Comparison of ENCODE assay signal across 8 cellular contexts in genomic region chr14:103910262-103910935, GRCh38. TPM values are rescaled to one million over a fixed set of nuclear protein-coding genes. Genes with fewer than 3 reads are reported as not detected.
DNase-seq lines count a peak whose midpoint lies in the region; ATAC-seq, FAIRE-seq and TF ChIP-seq lines count a peak whose summit lies in the region.

No MANE protein-coding gene starts in this region.

- in situ Hi-C loops in brain microvascular endothelial cell (cut with HindIII; ENCODE audit: low pct_ligation_motif_present, low sequenced_read_pairs), result no loop called here

- no peak for FAIRE-seq in A549 (lab: Jason Lieb, UNC)
- FAIRE-seq in GM19239 (lab: Jason Lieb, UNC), result peak; percentile 93

- no peak for TF ChIP-seq EP300 in A549 (IDR thresholded peaks at IDR 0.05)

- H3K9me3 ChIP-seq in A549 (no peaks in the 10 kb centered on the region), iPS DF 6.9 (ENCODE audit: control insufficient read depth, insufficient read depth, low read length) (no peaks in the 10 kb centered on the region), skeletal muscle satellite cell (replicated peaks; ENCODE audit: low read length) (no peaks in the 10 kb centered on the region)

- peak; percentile 82 to 89 for TF ChIP-seq RAD21 in A549 (conservative IDR thresholded peaks at IDR 0.05 in 1 of 2, IDR thresholded peaks at IDR 0.05 in 1 of 2)

- peaks cover 13% of the 10 kb centered on the region for H3K36me3 ChIP-seq in brain microvascular endothelial cell (replicated peaks)
- no peaks in the 10 kb centered on the region; the same call in 1 of the 2 replicates for H3K36me3 ChIP-seq in iPS DF 6.9 (ENCODE audit: control insufficient read depth, insufficient read depth, low read length)
- H3K36me3 ChIP-seq in skeletal muscle satellite cell (ENCODE audit: insufficient read depth, low read length), result peaks cover 35% of the 10 kb centered on the region

- POLR2A ChIA-PET in A549 (lab: Yijun Ruan, JAX), result interaction anchor here (1.4 kb wide), 1 partner anchor 10 kb away, joined by 5 read pairs; no protein-coding TSS in a partner anchor

- CTCF ChIA-PET in A549 (lab: Yijun Ruan, JAX), result interaction anchor here (0.6 to 10.6 kb wide), 40 partner anchors 8 to 186 kb away, joined by 3 to 120 read pairs (median 4); partner anchors contain the start of gene PPP1R13B

- H3K4me3 ChIP-seq in A549 (no peak overlapping the region), brain microvascular endothelial cell (ENCODE audit: low read depth, low read length) (peak overlapping the region; percentile 9), iPS DF 6.9 (ENCODE audit: low read length) (no peak overlapping the region), skeletal muscle satellite cell (ENCODE audit: low read length) (peak overlapping the region; percentile 32)

- peak; percentile 94 to 96 for ATAC-seq in A549
- ATAC-seq in HG03097 (IDR thresholded peaks at IDR 0.05; ENCODE audit: low FRiP score, unreplicated experiment), result no peak

- H3K4me1 ChIP-seq in A549, result peaks cover 3% of the 10 kb centered on the region; the same call in 1 of the 3 replicates
- peaks cover 2% of the 10 kb centered on the region; the same call in 1 of the 2 replicates for H3K4me1 ChIP-seq in iPS DF 6.9 (ENCODE audit: control insufficient read depth, insufficient read depth, low read length)
- peaks cover 6% of the 10 kb centered on the region for H3K4me1 ChIP-seq in skeletal muscle satellite cell (ENCODE audit: control insufficient read depth, insufficient read depth, low read length)

- DNase-seq in A549 (ENCODE audit: low read depth in 1 of 2, low spot score in 1 of 2) (peak; percentile 82 to 89), GM19239 (ENCODE audit: insufficient read length, low spot score) (peak; percentile 57), NCI-H1930 (lab: John Stamatoyannopoulos, UW) (peak; percentile 61 to 66), UCSD-AML1 (lab: John Stamatoyannopoulos, UW; ENCODE audit: unreplicated experiment) (peak; percentile 75), brain microvascular endothelial cell (peak; percentile 46), iPS DF 6.9 (ENCODE audit: low read depth, low spot score) (peak; percentile 82)

- H3K4me2 ChIP-seq in A549 (peak overlapping the region; percentile 45), skeletal muscle satellite cell (ENCODE audit: low read length) (peak overlapping the region; percentile 57)

- 37% methylated on average over 20 of the region's 20 CpGs for WGBS in A549 (ENCODE audit: missing lambda C conversion rate)
- no CpG with 5 or more reads among the region's 20 CpGs for WGBS in iPS DF 6.9 (ENCODE audit: insufficient coverage, insufficient read length)

- no peak for TF ChIP-seq POLR2A in A549 (IDR thresholded peaks at IDR 0.05; ENCODE audit: low read length)

- H3K27me3 ChIP-seq in brain microvascular endothelial cell (replicated peaks) (no peaks in the 10 kb centered on the region), iPS DF 6.9 (ENCODE audit: control insufficient read depth, insufficient read depth, low read length) (no peaks in the 10 kb centered on the region), skeletal muscle satellite cell (ENCODE audit: control insufficient read depth, insufficient read depth, low read length) (no peaks in the 10 kb centered on the region)

- H3K27ac ChIP-seq in A549 (0 out of 6 replicates have a peak overlapping the region, but pooled peaks of 1 of the 2 experiments have one; percentile 39), brain microvascular endothelial cell (no peak overlapping the region), iPS DF 6.9 (ENCODE audit: low read length) (no peak overlapping the region)

- peak; percentile 82 for TF ChIP-seq CTCF in A549 (IDR thresholded peaks at IDR 0.05)
- peak; percentile 91 for TF ChIP-seq CTCF in brain microvascular endothelial cell (IDR thresholded peaks at IDR 0.05; ENCODE audit: low read depth, low read length, missing control alignments)

- no peak overlapping the region for H3K9ac ChIP-seq in skeletal muscle satellite cell (ENCODE audit: low read depth, low read length)

TF ChIP-seq in A549, 52 proteins besides CTCF, POLR2A, EP300 and RAD21:
- TF ChIP-seq EHMT2 (IDR thresholded peaks at IDR 0.05; ENCODE audit: low read depth) (no peak), MAFK (IDR thresholded peaks at IDR 0.05; ENCODE audit: partially characterized antibody) (no peak), SMC3 (IDR thresholded peaks at IDR 0.05) (peak; percentile 78), NPAS2 (CRISPR knock-in tag; IDR thresholded peaks at IDR 0.05; ENCODE audit: borderline replicate concordance) (0 out of 2 replicates have a peak, but pooled peaks have one; percentile 19), MAX (IDR thresholded peaks at IDR 0.05) (0 out of 2 replicates have a peak, but pooled peaks have one; percentile 38), POLR2AphosphoS2 (conservative IDR thresholded peaks at IDR 0.05; ENCODE audit: low read length) (no peak), MYC (IDR thresholded peaks at IDR 0.05; ENCODE audit: borderline replicate concordance, low read length) (no peak), E2F6 (IDR thresholded peaks at IDR 0.05; ENCODE audit: borderline replicate concordance, low read depth) (no peak)
- TF ChIP-seq, protein P1, sequence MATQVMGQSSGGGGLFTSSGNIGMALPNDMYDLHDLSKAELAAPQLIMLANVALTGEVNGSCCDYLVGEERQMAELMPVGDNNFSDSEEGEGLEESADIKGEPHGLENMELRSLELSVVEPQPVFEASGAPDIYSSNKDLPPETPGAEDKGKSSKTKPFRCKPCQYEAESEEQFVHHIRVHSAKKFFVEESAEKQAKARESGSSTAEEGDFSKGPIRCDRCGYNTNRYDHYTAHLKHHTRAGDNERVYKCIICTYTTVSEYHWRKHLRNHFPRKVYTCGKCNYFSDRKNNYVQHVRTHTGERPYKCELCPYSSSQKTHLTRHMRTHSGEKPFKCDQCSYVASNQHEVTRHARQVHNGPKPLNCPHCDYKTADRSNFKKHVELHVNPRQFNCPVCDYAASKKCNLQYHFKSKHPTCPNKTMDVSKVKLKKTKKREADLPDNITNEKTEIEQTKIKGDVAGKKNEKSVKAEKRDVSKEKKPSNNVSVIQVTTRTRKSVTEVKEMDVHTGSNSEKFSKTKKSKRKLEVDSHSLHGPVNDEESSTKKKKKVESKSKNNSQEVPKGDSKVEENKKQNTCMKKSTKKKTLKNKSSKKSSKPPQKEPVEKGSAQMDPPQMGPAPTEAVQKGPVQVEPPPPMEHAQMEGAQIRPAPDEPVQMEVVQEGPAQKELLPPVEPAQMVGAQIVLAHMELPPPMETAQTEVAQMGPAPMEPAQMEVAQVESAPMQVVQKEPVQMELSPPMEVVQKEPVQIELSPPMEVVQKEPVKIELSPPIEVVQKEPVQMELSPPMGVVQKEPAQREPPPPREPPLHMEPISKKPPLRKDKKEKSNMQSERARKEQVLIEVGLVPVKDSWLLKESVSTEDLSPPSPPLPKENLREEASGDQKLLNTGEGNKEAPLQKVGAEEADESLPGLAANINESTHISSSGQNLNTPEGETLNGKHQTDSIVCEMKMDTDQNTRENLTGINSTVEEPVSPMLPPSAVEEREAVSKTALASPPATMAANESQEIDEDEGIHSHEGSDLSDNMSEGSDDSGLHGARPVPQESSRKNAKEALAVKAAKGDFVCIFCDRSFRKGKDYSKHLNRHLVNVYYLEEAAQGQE (IDR thresholded peaks at IDR 0.05), result no peak

RNA-seq across cellular contexts. Expression of gene TDRD9, which starts 17.9 kb away (rescaled TPM):
- 0.04 and 0.05 TPM in 2 replicates for polyA plus RNA-seq in A549 (2011; rRNA removed)
- 0.01 TPM in 1 of 2 replicates, not detected in the other for polyA plus RNA-seq in A549 (2012; cell fraction: cytosol; rRNA removed)
- polyA plus RNA-seq in A549 (2012; cell fraction: nucleus; rRNA removed), result not detected in 2 replicates
- polyA plus RNA-seq in A549 (2017; fragmentation: RNase III; extraction: RNeasy Plus Mini Kit Qiagen cat#74134 plus additional on column Dnase treatment), result not detected in 3 replicates
- polyA minus RNA-seq in A549 (2011; rRNA and poly(A)+ RNA removed), result not detected in 2 replicates
- 0.76 and 1.3 TPM in 2 replicates for total RNA-seq in skeletal muscle satellite cell (2012; rRNA removed)

RNA-seq across cellular contexts. Expression of gene RD3L, which starts 31.9 kb away (rescaled TPM):
- polyA plus RNA-seq in A549 (2011; rRNA removed) (not detected in 2 replicates), A549 (2017; fragmentation: RNase III; extraction: RNeasy Plus Mini Kit Qiagen cat#74134 plus additional on column Dnase treatment) (not detected in 3 replicates)
- not detected in 2 replicates for polyA plus RNA-seq in A549 (2012; cell fraction: cytosol; rRNA removed)
- polyA plus RNA-seq in A549 (2012; cell fraction: nucleus; rRNA removed), result not detected in 2 replicates
- polyA minus RNA-seq in A549 (2011; rRNA and poly(A)+ RNA removed), result not detected in 2 replicates
- not detected in 2 replicates for total RNA-seq in skeletal muscle satellite cell (2012; rRNA removed)

Comparison
In these comparisons a context has a peak if more than half of its experiments do, and no peak if none do; other contexts are left out.
1. H3K4me3 ChIP-seq: peak in brain microvascular endothelial cell (single experiment) and skeletal muscle satellite cell (single experiment); none in A549 (single experiment) and iPS DF 6.9 (single experiment).
2. Peak in every context shown above with its lines, with median percentiles within 50 percentile points of each other: DNase-seq.